8 cellular contexts compared by ENCODE assay signal in the genomic region with DNA sequence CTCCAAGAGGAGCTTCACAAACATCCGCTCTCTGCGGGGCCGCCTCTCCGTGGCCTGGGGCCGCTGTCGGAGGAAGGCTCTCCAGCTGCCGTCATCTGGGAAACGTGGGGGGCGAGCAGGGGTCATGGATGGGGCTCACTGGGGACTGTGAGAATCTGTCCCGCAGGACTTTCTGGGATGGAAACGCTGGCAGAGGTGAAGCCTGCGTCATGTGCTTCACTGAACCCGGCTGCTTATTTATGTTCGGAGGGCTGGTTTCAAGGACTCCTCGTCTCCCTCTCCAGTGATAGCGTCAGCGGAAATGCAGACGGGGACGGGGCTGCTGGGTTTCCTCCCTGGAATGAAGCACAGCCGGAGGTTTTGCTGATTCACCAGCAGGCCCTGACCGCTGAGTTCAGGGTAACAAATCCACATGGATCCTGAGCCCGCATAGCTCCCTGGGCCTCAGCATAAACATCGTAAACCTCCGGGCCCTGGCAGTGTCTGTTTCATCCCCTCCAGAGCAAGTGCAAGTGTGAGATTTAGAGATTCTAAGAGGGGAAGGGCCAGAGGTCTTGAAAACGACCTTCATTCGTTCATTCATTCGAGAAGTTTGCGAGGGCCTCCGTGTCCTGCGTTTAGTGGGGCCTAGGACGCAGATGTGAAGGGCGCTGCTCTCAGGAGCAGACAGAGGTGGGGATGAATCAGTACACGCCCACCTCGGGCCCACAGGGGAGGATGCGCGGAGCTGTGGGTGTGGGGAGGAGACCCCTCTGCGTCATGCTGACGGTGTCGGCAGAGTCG. TPM values are rescaled to one million over a fixed set of nuclear protein-coding genes. Genes with fewer than 3 reads are reported as not detected.
DNase-seq lines count a peak whose midpoint lies in the region; ATAC-seq, FAIRE-seq and TF ChIP-seq lines count a peak whose summit lies in the region.

No MANE protein-coding gene starts in this region.

- H3K27me3 ChIP-seq in right atrium auricular region = no peaks in the 10 kb centered on the region
- H3K27me3 ChIP-seq in sigmoid colon = no peaks in the 10 kb centered on the region

- intact Hi-C loops in sigmoid colon (cut with DNase I) = loop anchor here (10.0 kb wide), 2 partner anchors 250 to 330 kb away; a partner anchor contains a TSS

- H3K36me3 ChIP-seq in right atrium auricular region (no peaks in the 10 kb centered on the region), sigmoid colon (no peaks in the 10 kb centered on the region)

- DNase-seq in GM04503 (ENCODE audit: low read depth) (peak; percentile 98), right atrium auricular region (ENCODE audit: low spot score) (peak; percentile 97), sigmoid colon (peak; percentile 99), NCI-H526 (lab: John Stamatoyannopoulos, UW) (no peak), GM19239 (ENCODE audit: insufficient read length, low spot score) (no peak)

- 37 to 49% (median 47%) methylated on average over 40 of the region's 40 CpGs for WGBS in adipose tissue, 3 donors
- 53 to 59% methylated on average over 40 of the region's 40 CpGs for WGBS in sigmoid colon, 2 donors

- ATAC-seq in GM21723 (IDR thresholded peaks at IDR 0.05; ENCODE audit: unreplicated experiment) = no peak
- ATAC-seq in HG02763 (IDR thresholded peaks at IDR 0.05; ENCODE audit: unreplicated experiment) = no peak

- H3K4me3 ChIP-seq in right atrium auricular region (no peak overlapping the region), sigmoid colon (peak overlapping the region in 2 of 4 donors; percentile 14 to 17)

- TF ChIP-seq POLR2A in sigmoid colon (IDR thresholded peaks at IDR 0.05) = peak in 1 of 2 donors; percentile 16

- H3K27ac ChIP-seq in adipose tissue (ENCODE audit: low read depth, low read length) = peak overlapping the region; percentile 86
- peak overlapping the region; percentile 88 to 96 for H3K27ac ChIP-seq in right atrium auricular region
- H3K27ac ChIP-seq in sigmoid colon = peak overlapping the region; percentile 87 to 98 (median 96)

- H3K4me1 ChIP-seq in right atrium auricular region (peaks cover 0 to 60% of the 10 kb centered on the region in 2 donors), sigmoid colon (peaks cover 0 to 60% (median 56%) of the 10 kb centered on the region in 4 donors)

- no peak for FAIRE-seq in GM19239 (lab: Jason Lieb, UNC)

- H3K9me3 ChIP-seq in right atrium auricular region = no peaks in the 10 kb centered on the region
- no peaks in the 10 kb centered on the region for H3K9me3 ChIP-seq in sigmoid colon

- no peak for TF ChIP-seq CTCF in right atrium auricular region (IDR thresholded peaks at IDR 0.05)
- TF ChIP-seq CTCF in sigmoid colon (IDR thresholded peaks at IDR 0.05) = no peak

- TF ChIP-seq EP300 in sigmoid colon (IDR thresholded peaks at IDR 0.05) = peak; percentile 98 to 100 (median 98)

RNA-seq across cellular contexts. Expression of a gene that starts 7.0 kb away (rescaled TPM):
- polyA plus RNA-seq in adipose tissue = 10 to 100 TPM; 13.7 to 23.3 (median 15.9) TPM
- total RNA-seq in right atrium auricular region = 10 to 100 TPM in 1 of 2 donors, 1 to 10 TPM in 1; 5.8 to 12.0 TPM
- total RNA-seq in sigmoid colon = 10 to 100 TPM; 13.0 to 31.3 (median 20.9) TPM
- polyA plus RNA-seq in sigmoid colon = 10 to 100 TPM in 1 of 3 donors, 1 to 10 TPM in 2; 2.5 to 21.6 (median 3.0) TPM

Comparison
In these comparisons a context has a peak if more than half of its experiments do, and no peak if none do; other contexts are left out.
1. DNase-seq: peak in GM04503 (single experiment), right atrium auricular region (single experiment) and sigmoid colon (single experiment); none in NCI-H526 (0 of 2) and GM19239 (single experiment).
2. Peak in every context shown above with its lines, with median percentiles within 50 percentile points of each other: H3K27ac ChIP-seq.